In the genomic region with DNA sequence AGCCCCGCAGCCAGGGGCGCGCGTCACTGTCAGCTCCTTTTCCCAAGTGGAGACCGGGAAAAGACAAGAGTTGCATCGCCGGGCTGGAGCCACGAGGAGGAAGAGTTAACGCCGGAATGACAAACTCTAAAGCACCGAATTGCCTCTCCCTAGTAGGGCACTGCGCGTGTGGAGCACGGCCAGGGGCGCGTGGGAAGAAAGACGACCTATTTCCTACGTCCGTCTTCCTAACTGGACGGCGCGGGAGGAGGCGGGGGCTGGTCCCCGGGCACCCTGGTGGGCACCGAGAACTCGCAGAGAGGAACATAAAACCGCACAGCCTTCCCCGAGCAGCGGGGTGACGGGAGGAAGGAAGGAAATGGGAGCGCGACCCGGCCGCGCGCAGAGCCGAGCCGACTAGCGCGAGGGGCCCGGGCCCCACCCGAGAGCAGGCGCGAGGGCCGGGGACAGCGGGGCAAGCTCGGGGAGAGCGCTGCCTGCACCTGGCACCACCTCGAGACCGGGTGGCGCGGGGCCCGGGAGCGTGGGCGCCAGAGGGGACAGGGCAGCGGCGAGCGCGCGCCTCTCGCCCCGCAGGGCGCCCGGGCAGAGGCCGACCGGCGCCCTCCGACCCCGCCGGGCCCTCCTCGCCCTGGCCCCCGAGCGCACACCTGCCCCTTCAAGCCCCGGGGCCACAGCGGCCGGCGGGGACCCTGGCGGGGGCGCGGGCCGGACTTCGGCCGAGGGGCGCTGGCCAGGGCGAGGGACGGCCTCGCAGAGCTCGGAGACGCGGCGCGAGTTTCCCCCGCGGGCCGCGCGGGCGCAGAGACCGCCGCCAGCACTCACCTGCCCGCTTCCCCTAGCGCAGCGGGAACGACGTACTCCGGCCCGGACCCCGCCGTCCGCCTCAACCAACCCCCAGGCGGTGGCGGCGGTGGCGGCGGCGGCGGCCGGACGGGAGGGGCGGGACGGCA, we compare ENCODE assay signal across 8 cellular contexts. TPM values are rescaled to one million over a fixed set of nuclear protein-coding genes. Genes with fewer than 3 reads are reported as not detected.
DNase-seq lines count a peak whose midpoint lies in the region; ATAC-seq and TF ChIP-seq lines count a peak whose summit lies in the region.

No MANE protein-coding gene starts in this region.

- peak overlapping the region; percentile 86 for H3K27ac Mint-ChIP-seq in activated naive CD4-positive, alpha-beta T cell treated with anti-CD3 and anti-CD28 coated beads, Interleukin-2, amount 50 U/mL, for 24 hours

- H3K27me3 ChIP-seq in AG04450 (ENCODE audit: control insufficient read depth, insufficient read depth, low read length) (no peaks in the 10 kb centered on the region), tibial nerve (no peaks in the 10 kb centered on the region)

- TF ChIP-seq EP300 in tibial nerve (IDR thresholded peaks at IDR 0.05): peak in 1 of 2 donors; percentile 44

- TF ChIP-seq CTCF in AG04450 (IDR thresholded peaks at IDR 0.05; ENCODE audit: low read depth, low read length): peak; percentile 27; the same call in 1 of the 2 replicates
- TF ChIP-seq CTCF in tibial nerve (IDR thresholded peaks at IDR 0.05): peak in 2 of 5 experiments; percentile 14 to 39

- peak overlapping the region; percentile 94 for H3K4me3 Mint-ChIP-seq in activated naive CD4-positive, alpha-beta T cell treated with anti-CD3 and anti-CD28 coated beads, Interleukin-2, amount 50 U/mL, for 24 hours

- no peaks in the 10 kb centered on the region for H3K36me3 ChIP-seq in tibial nerve

- H3K9me3 ChIP-seq in AG04450 (ENCODE audit: control insufficient read depth, insufficient read depth, low read length): no peaks in the 10 kb centered on the region; the same call in 1 of the 2 replicates
- no peaks in the 10 kb centered on the region for H3K9me3 ChIP-seq in tibial nerve

- 1% methylated on average over 40 to 53 of the region's 121 CpGs for WGBS in tibial nerve, 2 donors

- DNase-seq in AG04450 (ENCODE audit: low read depth, low spot score): peak; percentile 16
- peak; percentile 79 for DNase-seq in RKO (ENCODE audit: low spot score)
- peak; percentile 59 for DNase-seq in glomerular visceral epithelial cell (ENCODE audit: extremely low spot score)
- DNase-seq in nucleus accumbens (lab: John Stamatoyannopoulos, UW): peak in 38 of 56 donors; percentile 6 to 59 (median 26)
- DNase-seq in tibial nerve (ENCODE audit: low spot score in 2 of 2): peak in 1 of 2 donors; percentile 31

- no peaks in the 10 kb centered on the region for H3K27me3 Mint-ChIP-seq in activated naive CD4-positive, alpha-beta T cell treated with anti-CD3 and anti-CD28 coated beads, Interleukin-2, amount 50 U/mL, for 24 hours

- H3K27ac ChIP-seq in AG04450 (ENCODE audit: low read depth, low read length) (peak overlapping the region; percentile 53), tibial nerve (peak overlapping the region; percentile 77 to 96 (median 91))

- peak in 1 of 2 donors; percentile 42 for TF ChIP-seq POLR2A in tibial nerve (IDR thresholded peaks at IDR 0.05)

- CTCF ChIA-PET in AG04450 (lab: Charles Lee): interaction anchor here (1.0 to 1.7 kb wide), 2 partner anchors 87 to 91 kb away, joined by 4 to 6 read pairs; no protein-coding TSS in a partner anchor

- peaks cover 0 to 67% (median 31%) of the 10 kb centered on the region in 4 donors for H3K4me1 ChIP-seq in tibial nerve

- POLR2A ChIA-PET in AG04450 (lab: Yijun Ruan, JAX): interaction anchor here (0.7 to 1.1 kb wide), 8 partner anchors 10 to 204 kb away, joined by 3 to 5 read pairs (median 4); partner anchors contain the start of genes CCDC85C and CYP46A1

- no peaks in the 10 kb centered on the region for H3K9me3 Mint-ChIP-seq in activated naive CD4-positive, alpha-beta T cell treated with anti-CD3 and anti-CD28 coated beads, Interleukin-2, amount 50 U/mL, for 24 hours

- H3K4me3 ChIP-seq in AG04450 (ENCODE audit: low read depth, low read length) (peak overlapping the region; percentile 72), tibial nerve (peak overlapping the region; percentile 63 to 97 (median 79))

- H3K4me1 Mint-ChIP-seq in activated naive CD4-positive, alpha-beta T cell treated with anti-CD3 and anti-CD28 coated beads, Interleukin-2, amount 50 U/mL, for 24 hours: peaks cover 70% of the 10 kb centered on the region

- ATAC-seq in GM18519 (IDR thresholded peaks at IDR 0.05; ENCODE audit: low FRiP score, unreplicated experiment) (peak; percentile 1), HG03108 (IDR thresholded peaks at IDR 0.05; ENCODE audit: unreplicated experiment) (peak; percentile 3)

- H3K36me3 Mint-ChIP-seq in activated naive CD4-positive, alpha-beta T cell treated with anti-CD3 and anti-CD28 coated beads, Interleukin-2, amount 50 U/mL, for 24 hours: peaks cover 2% of the 10 kb centered on the region

RNA-seq across cellular contexts. Expression of gene SETD3, which starts 0.5 kb away (rescaled TPM):
- polyA plus RNA-seq in AG04450 (2011; rRNA removed): 23.7 and 25.0 TPM in 2 replicates
- 28.2 and 33.2 TPM in 2 replicates for polyA minus RNA-seq in AG04450 (2011; rRNA and poly(A)+ RNA removed)
- 100 to 1,000 TPM in 1 of 4 donors, 10 to 100 TPM in 3; 63.3 to 118 (median 80.6) TPM for total RNA-seq in tibial nerve

RNA-seq across cellular contexts. Expression of gene CCNK, which starts 1.0 kb away (rescaled TPM):
- 18.9 and 33.4 TPM in 2 replicates for polyA plus RNA-seq in AG04450 (2011; rRNA removed)
- polyA minus RNA-seq in AG04450 (2011; rRNA and poly(A)+ RNA removed): 34.9 and 38.3 TPM in 2 replicates
- 10 to 100 TPM; 16.5 to 29.1 (median 21.4) TPM for total RNA-seq in tibial nerve
